Comparison of ENCODE assay signal across 3 cellular contexts in genomic region chr4:73332012-73332411, GRCh38.
A peak's percentile ranks its signal among the peaks of the same experiment; 100 is the strongest.
DNase-seq lines count a peak whose midpoint lies in the region; TF ChIP-seq lines count a peak whose summit lies in the region.
"Not testable (repeated sequence)": the region's sequence is repeated elsewhere in the genome, so short reads cannot be mapped to it uniquely, and the experiment has no call there.

No MANE protein-coding gene starts in this region.

- peak; percentile 67 for DNase-seq in NCI-H82 (lab: John Stamatoyannopoulos, UW)
- peak; percentile 18 for DNase-seq in WERI-Rb-1

- TF ChIP-seq CTCF in HEK293 (tag by site-specific recombination; IDR thresholded peaks at IDR 0.05); WERI-Rb-1 (IDR thresholded peaks at IDR 0.05; ENCODE audit: low read depth, low read length): not testable (repeated sequence)

- not testable (repeated sequence) for H3K36me3 ChIP-seq in HEK293 (ENCODE audit: control insufficient read depth in 2 of 2, insufficient read depth in 1 of 2, low read length in 2 of 2); WERI-Rb-1

- not testable (repeated sequence) for H3K4me3 ChIP-seq in HEK293 (ENCODE audit: low read depth, low read length); WERI-Rb-1 (ENCODE audit: low read depth, low read length)

- not testable (repeated sequence) for H3K27ac ChIP-seq in HEK293 (ENCODE audit: extremely low read depth, low read depth, low read length); WERI-Rb-1

- CTCF ChIA-PET in HEK293 (lab: Yijun Ruan, JAX) = interaction anchor here (0.6 to 1.1 kb wide), 3 partner anchors 24 to 114 kb away, joined by 3 read pairs; no protein-coding TSS in a partner anchor

- not testable (repeated sequence) for H3K4me1 ChIP-seq in HEK293 (ENCODE audit: control insufficient read depth, insufficient read depth, low read length)

- H3K9me3 ChIP-seq in HEK293 (ENCODE audit: control insufficient read depth, insufficient read depth, low read depth, low read length); WERI-Rb-1 (ENCODE audit: severe bottlenecking): not testable (repeated sequence)

- POLR2A ChIA-PET in HEK293 (lab: Yijun Ruan, JAX) = not testable (repeated sequence)

- not testable (repeated sequence) for H3K27me3 ChIP-seq in WERI-Rb-1 (ENCODE audit: insufficient read depth, low read depth, severe bottlenecking)

TF ChIP-seq in HEK293, 187 proteins besides CTCF, POLR2A, EP300 and RAD21:
- TF ChIP-seq ZNF610 (tag by site-specific recombination; IDR thresholded peaks at IDR 0.05; ENCODE audit: borderline replicate concordance) = peak; percentile 93
TF ChIP-seq in HEK293: peak in this region for 1; not testable (repeated sequence) for 186.
